In the genomic region with DNA sequence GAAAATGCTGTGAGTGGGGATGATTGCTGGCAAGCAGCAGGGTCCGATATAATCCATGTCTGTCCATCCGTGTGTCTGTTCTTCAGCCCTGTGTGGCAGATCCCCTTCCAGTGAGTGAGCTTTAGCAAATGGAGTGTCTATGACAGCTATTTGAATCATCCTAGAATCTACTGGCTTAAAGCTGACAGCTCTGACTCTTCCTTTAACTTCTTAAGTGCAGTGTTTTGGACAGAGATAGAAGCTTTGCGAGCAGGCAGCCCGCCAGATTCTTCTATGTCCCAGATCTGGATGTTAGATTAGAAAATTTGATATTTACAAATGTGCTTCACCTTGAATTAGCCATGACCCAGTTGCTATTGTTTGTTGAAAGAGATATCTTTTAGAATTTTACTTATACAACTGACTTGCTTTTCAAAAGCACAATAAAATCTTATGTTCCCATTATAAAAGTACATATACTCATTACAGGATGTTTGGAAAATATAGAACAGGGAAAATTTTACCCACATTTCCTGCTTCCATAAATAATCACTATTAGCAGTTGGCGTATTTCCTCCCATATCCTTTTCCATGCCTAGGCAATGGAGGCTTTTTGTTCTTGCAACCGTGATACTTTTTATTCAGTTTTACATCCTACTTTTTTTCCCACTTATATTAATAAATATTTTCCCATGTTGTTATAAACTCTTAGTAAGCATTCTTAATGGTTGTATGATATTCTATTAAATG, we compare ENCODE assay signal across 17 cellular contexts.
DNase-seq lines count a peak whose midpoint lies in the region; FAIRE-seq and TF ChIP-seq lines count a peak whose summit lies in the region.
"Had no signal": no experiment of that assay in that cellular context is flagged by ENCODE, and none has a peak within 500 bp of the region (broad histone marks: within the 10 kb centered on the region; RNA-seq: fewer than 3 reads in every experiment).

No MANE protein-coding gene starts in this region.

- H3K27ac ChIP-seq in endothelial cell of umbilical vein (ENCODE audit: insufficient read depth, low read depth, low read length), result peak overlapping the region; percentile 6
- H3K27ac ChIP-seq in parathyroid adenoma, result no peak overlapping the region
- H3K27ac ChIP-seq in colonic mucosa, result no peak overlapping the region
- H3K27ac ChIP-seq: body of pancreas, testis had no signal

- DNase-seq in ELR (ENCODE audit: low read depth) (peak; percentile 62), endothelial cell of umbilical vein (ENCODE audit: low read depth, low spot score) (peak; percentile 73), GM19240 (ENCODE audit: insufficient read length, low spot score) (no peak), NCI-H1105 treated with DMSO at 0.1 percent for 48 hours (lab: John Stamatoyannopoulos, UW) (no peak), colonic mucosa (no peak), DMS153 treated with DMSO at 0.1 percent for 48 hours (lab: John Stamatoyannopoulos, UW; ENCODE audit: unreplicated experiment) (no peak)
- DNase-seq: activated CD4-positive, alpha-beta T cell treated with anti-CD3 and anti-CD28 coated beads, Interleukin-2, amount 10 ng/mL, durations not matched to agents 7 days and 5 days; activated naive CD4-positive, alpha-beta T cell treated with anti-CD3 and anti-CD28 coated beads, Interleukin-2, amount 50 U/mL, for 16 hours; activated T-cell treated with anti-CD3 and anti-CD28 coated beads for 4 hours; body of pancreas; DMS 273 treated with DMSO at 0.1 percent for 48 hours; small intestine; testis had no signal

- peak overlapping the region; percentile 57 for H3K4me2 ChIP-seq in endothelial cell of umbilical vein (ENCODE audit: insufficient read depth, low read length)
- H3K4me2 ChIP-seq in parathyroid adenoma (ENCODE audit: low read length), result peak overlapping the region; percentile 49

- dilution Hi-C loops in endothelial cell of umbilical vein (cut with MboI; ENCODE audit: extremely low pct_ligation_motif_present, low sequenced_read_pairs), result no loop called here

- intact Hi-C loops in endothelial cell of umbilical vein (cut with micrococcal nuclease), result loop anchor here (2.0 kb wide), 1 partner anchor 48 kb away; no protein-coding TSS in a partner anchor
- intact Hi-C loops in colonic mucosa (cut with DNase I), result no loop called here

- H3K4me1 ChIP-seq in endothelial cell of umbilical vein (ENCODE audit: control insufficient read depth, extremely low read depth, insufficient read depth, low read length) (peaks cover 25% of the 10 kb centered on the region), parathyroid adenoma (no peaks in the 10 kb centered on the region), colonic mucosa (no peaks in the 10 kb centered on the region)
- H3K4me1 ChIP-seq: body of pancreas had no signal

- H4K20me1 ChIP-seq in endothelial cell of umbilical vein (replicated peaks; ENCODE audit: control insufficient read depth, extremely low read depth, insufficient read depth, low read length), result no peaks in the 10 kb centered on the region

- TF ChIP-seq CTCF in endothelial cell of umbilical vein (IDR thresholded peaks at IDR 0.05; ENCODE audit: extremely low read depth in 1 of 2, insufficient read depth in 1 of 2, low read depth in 1 of 2, low read length in 2 of 2) (no peak), parathyroid adenoma (IDR thresholded peaks at IDR 0.05) (no peak), colonic mucosa (IDR thresholded peaks at IDR 0.05) (no peak)

- POLR2A ChIA-PET in endothelial cell of umbilical vein (lab: Charles Lee), result no interaction called here

- H2AFZ ChIP-seq in endothelial cell of umbilical vein (ENCODE audit: low read depth, low read length), result no peak overlapping the region
- no peak overlapping the region for H2AFZ ChIP-seq in parathyroid adenoma

- no peak overlapping the region for H3K9ac ChIP-seq in endothelial cell of umbilical vein (replicated peaks; ENCODE audit: extremely low read depth, insufficient read depth, low read length)
- no peak overlapping the region for H3K9ac ChIP-seq in parathyroid adenoma
- H3K9ac ChIP-seq in colonic mucosa (ENCODE audit: low read depth in 2 of 2, low read length in 2 of 2), result no peak overlapping the region

- H3K9me3 ChIP-seq in endothelial cell of umbilical vein (replicated peaks; ENCODE audit: control insufficient read depth, insufficient read depth, low read length), result no peaks in the 10 kb centered on the region
- no peaks in the 10 kb centered on the region for H3K9me3 ChIP-seq in parathyroid adenoma (ENCODE audit: control insufficient read depth, low read length)
- H3K9me3 ChIP-seq in colonic mucosa, result no peaks in the 10 kb centered on the region
- H3K9me3 ChIP-seq: body of pancreas, testis had no signal

- H3K9me1 ChIP-seq in endothelial cell of umbilical vein (replicated peaks; ENCODE audit: control insufficient read depth, extremely low read depth, insufficient read depth, low read length), result no peaks in the 10 kb centered on the region

- H3K27me3 ChIP-seq in endothelial cell of umbilical vein (ENCODE audit: control insufficient read depth in 2 of 2, insufficient read depth in 2 of 2, low read length in 2 of 2) (no peaks in the 10 kb centered on the region), parathyroid adenoma (ENCODE audit: control insufficient read depth, insufficient read depth, low read length) (no peaks in the 10 kb centered on the region), colonic mucosa (no peaks in the 10 kb centered on the region)
- H3K27me3 ChIP-seq: body of pancreas, testis had no signal

- peak; percentile 73 for FAIRE-seq in endothelial cell of umbilical vein (lab: Jason Lieb, UNC)
- FAIRE-seq: GM18507, HepG2, small intestine had no signal

- no TSS peak for BruUV-seq in endothelial cell of umbilical vein (replicated peaks; lab: Mats Ljungman, UMichigan)

- no peaks in the 10 kb centered on the region for H3K36me3 ChIP-seq in endothelial cell of umbilical vein (ENCODE audit: control insufficient read depth in 2 of 2, extremely low read depth in 1 of 2, insufficient read depth in 2 of 2, low read length in 2 of 2)
- no peaks in the 10 kb centered on the region for H3K36me3 ChIP-seq in parathyroid adenoma (ENCODE audit: control insufficient read depth, insufficient read depth, low read length)
- no peaks in the 10 kb centered on the region for H3K36me3 ChIP-seq in colonic mucosa

- CTCF ChIA-PET in endothelial cell of umbilical vein (lab: Charles Lee), result interaction anchor here (1.1 to 2.2 kb wide), 5 partner anchors 9 to 343 kb away, joined by 3 to 14 read pairs (median 5); no protein-coding TSS in a partner anchor

- no peaks in the 10 kb centered on the region for H3K79me2 ChIP-seq in endothelial cell of umbilical vein (ENCODE audit: control insufficient read depth, insufficient read depth, low read length)
- H3K79me2 ChIP-seq in parathyroid adenoma, result no peaks in the 10 kb centered on the region

- H3K4me3 ChIP-seq in endothelial cell of umbilical vein (replicated peaks in 1 of 3; ENCODE audit: insufficient read depth in 1 of 3, low read depth in 1 of 3, low read length in 3 of 3) (no peak overlapping the region), parathyroid adenoma (ENCODE audit: low read depth, low read length) (peak overlapping the region; percentile 11), colonic mucosa (no peak overlapping the region)
- H3K4me3 ChIP-seq: body of pancreas, testis had no signal

- TF ChIP-seq POLR2A in endothelial cell of umbilical vein (IDR thresholded peaks at IDR 0.05; ENCODE audit: low read depth, low read length), result no peak

TF ChIP-seq in PFSK-1, 5 proteins besides CTCF, POLR2A, EP300 and RAD21 (continues in another document):
- peak; percentile 22; the same call in 1 of the 2 replicates for TF ChIP-seq SIN3A (IDR thresholded peaks at IDR 0.05; ENCODE audit: borderline replicate concordance, insufficient read depth, low read length)

TF ChIP-seq in endothelial cell of umbilical vein, 7 proteins besides CTCF, POLR2A, EP300 and RAD21:
- no peak for TF ChIP-seq MYC (IDR thresholded peaks at IDR 0.05; ENCODE audit: low read depth, low read length)
- peak; percentile 27 for TF ChIP-seq GATA2 (IDR thresholded peaks at IDR 0.05; ENCODE audit: insufficient read depth, insufficient read length, low read depth, low read length)
- TF ChIP-seq MAX (IDR thresholded peaks at IDR 0.05; ENCODE audit: insufficient read depth, insufficient read length), result no peak
- no peak for TF ChIP-seq FOS (IDR thresholded peaks at IDR 0.05; ENCODE audit: borderline replicate concordance, insufficient read depth, low read length)
- TF ChIP-seq POLR2AphosphoS5 (IDR thresholded peaks at IDR 0.05; ENCODE audit: insufficient read depth, low read depth, low read length), result no peak

Comparison
In these comparisons a context has a peak if more than half of its experiments do, and no peak if none do; other contexts are left out.
1. DNase-seq: peak in ELR (single experiment) and endothelial cell of umbilical vein (single experiment); none in GM19240 (single experiment), NCI-H1105 treated with DMSO at 0.1 percent for 48 hours (single experiment), colonic mucosa (single experiment) and DMS153 treated with DMSO at 0.1 percent for 48 hours (single experiment).